Comparison of ENCODE assay signal across 19 cellular contexts in genomic region chr1:19757641-19758040, GRCh38. TPM values are rescaled to one million over a fixed set of nuclear protein-coding genes. Genes with fewer than 3 reads are reported as not detected.
"Had no signal": no experiment of that assay in that cellular context is flagged by ENCODE, and none has a peak within 500 bp of the region (broad histone marks: within the 10 kb centered on the region; RNA-seq: fewer than 3 reads in every experiment).

No MANE protein-coding gene starts in this region.

- DNase-seq: activated CD4-positive, alpha-beta T cell treated with anti-CD3 and anti-CD28 coated beads, Interleukin-2, amount 50 U/mL, for 1 hour; activated naive CD4-positive, alpha-beta T cell treated with anti-CD3 and anti-CD28 coated beads for 36 hours; activated T-cell treated with anti-CD3 and anti-CD28 coated beads for 4 hours; cortex of kidney; effector memory CD4-positive, alpha-beta T cell; hypothalamus; midbrain; naive B cell; stimulated activated CD4-positive, alpha-beta T cell treated with anti-CD3 and anti-CD28 coated beads, Interleukin-15, amount 100 ng/mL, for 24 hours; T-helper 2 cell; thyroid gland had no signal

- H3K4me1 Mint-ChIP-seq: activated T-helper 17 cell treated with anti-CD3 and anti-CD28 coated beads, Interleukin-2, amount 50 U/mL, for 72 hours; central memory CD8-positive, alpha-beta T cell had no signal

- H3K4me3 Mint-ChIP-seq: activated naive CD4-positive, alpha-beta T cell treated with anti-CD3 and anti-CD28 coated beads for 36 hours; activated T-helper 17 cell treated with anti-CD3 and anti-CD28 coated beads, Interleukin-2, amount 50 U/mL, for 72 hours; central memory CD8-positive, alpha-beta T cell; naive B cell had no signal

- H3K9me3 ChIP-seq: body of pancreas, neutrophil, prostate gland, thyroid gland, vagina had no signal

- H3K27me3 ChIP-seq: body of pancreas, neutrophil, thyroid gland, vagina had no signal

- H3K9me3 Mint-ChIP-seq: activated naive CD4-positive, alpha-beta T cell treated with anti-CD3 and anti-CD28 coated beads for 36 hours; activated T-helper 17 cell treated with anti-CD3 and anti-CD28 coated beads, Interleukin-2, amount 50 U/mL, for 72 hours; central memory CD8-positive, alpha-beta T cell had no signal

- H3K4me1 ChIP-seq: thyroid gland, vagina had no signal

- H3K36me3 ChIP-seq: prostate gland had no signal

- H3K27me3 Mint-ChIP-seq: activated T-helper 17 cell treated with anti-CD3 and anti-CD28 coated beads, Interleukin-2, amount 50 U/mL, for 72 hours; central memory CD8-positive, alpha-beta T cell; naive B cell had no signal

- H3K27ac ChIP-seq: epithelial cell of prostate, neutrophil, prostate gland, thyroid gland, vagina had no signal

- H3K4me3 ChIP-seq: body of pancreas, prostate gland, thyroid gland, vagina had no signal

- H3K27ac Mint-ChIP-seq: activated naive CD4-positive, alpha-beta T cell treated with anti-CD3 and anti-CD28 coated beads for 36 hours; activated T-helper 17 cell treated with anti-CD3 and anti-CD28 coated beads, Interleukin-2, amount 50 U/mL, for 72 hours had no signal

- ATAC-seq: activated T-helper 17 cell treated with anti-CD3 and anti-CD28 coated beads, Interleukin-2, amount 50 U/mL, for 72 hours; body of pancreas had no signal

RNA-seq across cellular contexts. Expression of gene RNF186, which starts 57.4 kb away (rescaled TPM):
- total RNA-seq: activated CD8-positive, alpha-beta memory T cell treated with anti-CD3 and anti-CD28 coated beads for 36 hours; activated naive CD4-positive, alpha-beta T cell treated with anti-CD3 and anti-CD28 coated beads for 36 hours; activated T-helper 17 cell treated with anti-CD3 and anti-CD28 coated beads, Interleukin-2, amount 50 U/mL, for 72 hours; prostate gland; thyroid gland; vagina had no signal
